ENCODE assay signal across 20 cellular contexts in genomic region chr21:29777155-29777554, GRCh38.
DNase-seq lines count a peak whose midpoint lies in the region; ATAC-seq, FAIRE-seq and TF ChIP-seq lines count a peak whose summit lies in the region.
"Had no signal": no experiment of that assay in that cellular context is flagged by ENCODE, and none has a peak within 500 bp of the region (broad histone marks: within the 10 kb centered on the region; RNA-seq: fewer than 3 reads in every experiment).

No MANE protein-coding gene starts in this region.

- H3K4me2 ChIP-seq in K562 (ENCODE audit: insufficient read depth, low read length): no peak overlapping the region

- H4K20me1 ChIP-seq in K562 (replicated peaks; ENCODE audit: control insufficient read depth, insufficient read depth, low read length): no peaks in the 10 kb centered on the region

- CTCF ChIA-PET in K562 (lab: Yijun Ruan, JAX; ENCODE audit: low intra/inter-chr PET ratio): no interaction called here

- intact Hi-C loops in K562 (cut with micrococcal nuclease): no loop called here

- H3K4me3 ChIP-seq in K562: no peak overlapping the region
- H3K4me3 ChIP-seq: GM23248 had no signal

- peak overlapping the region; percentile 66; the same call in 1 of the 2 replicates for H2AFZ ChIP-seq in K562 (ENCODE audit: low read depth, low read length)
- H2AFZ ChIP-seq: GM23248 had no signal

- no peak for ATAC-seq in K562
- peak; percentile 69 for ATAC-seq in left lobe of liver
- ATAC-seq in GM21515 (IDR thresholded peaks at IDR 0.05; ENCODE audit: unreplicated experiment): no peak
- ATAC-seq: CD8-positive, alpha-beta T cell had no signal

- no peak for TF ChIP-seq EP300 in K562 (IDR thresholded peaks at IDR 0.05; ENCODE audit: low read length)

- no peak for TF ChIP-seq CTCF in K562 (IDR thresholded peaks at IDR 0.05 in 2 of 3, conservative IDR thresholded peaks at IDR 0.05 in 1 of 3; ENCODE audit: insufficient read depth in 2 of 3, low read depth in 1 of 3, low read length in 3 of 3)

- TF ChIP-seq POLR2A in K562 (conservative IDR thresholded peaks at IDR 0.05): no peak

- WGBS in K562 (ENCODE audit: insufficient coverage, low coverage, missing lambda C conversion rate): 71% methylated on average over 2 of the region's 2 CpGs

- no peak for FAIRE-seq in K562 (lab: Jason Lieb, UNC)
- FAIRE-seq: D721Med, G401.6, GM12892, H1 had no signal

- no peaks in the 10 kb centered on the region for H3K9me3 ChIP-seq in K562 (replicated peaks; ENCODE audit: control insufficient read depth, insufficient read depth, low read depth, low read length)
- H3K9me3 ChIP-seq: Caco-2 had no signal

- no peaks in the 10 kb centered on the region; a peak in 1 of 5 replicates for H3K4me1 ChIP-seq in K562 (replicated peaks in 1 of 2; ENCODE audit: control insufficient read depth in 2 of 2, insufficient read depth in 2 of 2, low read length in 2 of 2)
- H3K4me1 ChIP-seq: Caco-2 had no signal

- H3K27ac ChIP-seq in K562 (ENCODE audit: extremely low read depth, low read depth, low read length): no peak overlapping the region
- H3K27ac ChIP-seq: C4-2B, GM23248 had no signal

- no TSS peak for BruUV-seq in K562 (replicated peaks; lab: Mats Ljungman, UMichigan)

- H3K36me3 ChIP-seq in K562 (ENCODE audit: control insufficient read depth, insufficient read depth, low read length): no peaks in the 10 kb centered on the region

- no peak overlapping the region for H3K9ac ChIP-seq in K562 (ENCODE audit: insufficient read depth in 1 of 2, low read depth in 2 of 2, low read length in 2 of 2)
- H3K9ac ChIP-seq: GM23248 had no signal

- DNase-seq in HuH-7 (ENCODE audit: low spot score) (peak; percentile 47), K562 (ENCODE audit: extremely low read depth in 1 of 4, low spot score in 3 of 4) (no peak), left lobe of liver (ENCODE audit: low spot score) (no peak), renal cortical epithelial cell (ENCODE audit: low read depth) (peak; percentile 38), SIG-M5 treated with dmso at 0.1 percent for 504 hours (lab: John Stamatoyannopoulos, UW; ENCODE audit: unreplicated experiment) (no peak), NCI-H1436 treated with DMSO at 0.1 percent for 48 hours (lab: John Stamatoyannopoulos, UW) (no peak)
- DNase-seq: Caco-2; CD4-positive, CD25-positive, alpha-beta regulatory T cell; CD8-positive, alpha-beta T cell; DMS 273 treated with DMSO at 0.1 percent for 48 hours; DND-41; GM23248; H7; HCEC 1CT had no signal

- in situ Hi-C loops in K562 (cut with MboI): no loop called here

- POLR2A ChIA-PET in K562 (lab: Yijun Ruan, JAX): no interaction called here

- H3K9me1 ChIP-seq in K562 (ENCODE audit: control insufficient read depth, insufficient read depth, low read length): no peaks in the 10 kb centered on the region

- no peaks in the 10 kb centered on the region for H3K79me2 ChIP-seq in K562 (ENCODE audit: control insufficient read depth, insufficient read depth, low read length)

- H3K27me3 ChIP-seq in K562 (ENCODE audit: control insufficient read depth in 2 of 2, insufficient read depth in 2 of 2, low read length in 2 of 2): no peaks in the 10 kb centered on the region

- TF ChIP-seq RAD21 in K562 (CRISPR knock-in tag; conservative IDR thresholded peaks at IDR 0.05 in 1 of 2, IDR thresholded peaks at IDR 0.05 in 1 of 2): no peak

TF ChIP-seq in K562, 482 proteins besides CTCF, POLR2A, EP300 and RAD21:
- no peak for TF ChIP-seq NELFE (IDR thresholded peaks at IDR 0.05; ENCODE audit: insufficient read depth, insufficient read length)
- TF ChIP-seq ATF3 (IDR thresholded peaks at IDR 0.05): no peak
- no peak for TF ChIP-seq ATF3 (CRISPR knock-in tag; conservative IDR thresholded peaks at IDR 0.05)
- TF ChIP-seq MXI1 (IDR thresholded peaks at IDR 0.05; ENCODE audit: low read depth, low read length): no peak
- no peak for TF ChIP-seq BMI1 (IDR thresholded peaks at IDR 0.05; ENCODE audit: low read length)
- TF ChIP-seq HNRNPL (IDR thresholded peaks at IDR 0.05; ENCODE audit: low read depth, low read length): no peak

Comparison
In these comparisons a context has a peak if more than half of its experiments do, and no peak if none do; other contexts are left out.
1. DNase-seq: peak in HuH-7 (single experiment) and renal cortical epithelial cell (single experiment); none in K562 (0 of 4), left lobe of liver (single experiment), SIG-M5 treated with dmso at 0.1 percent for 504 hours (single experiment) and NCI-H1436 treated with DMSO at 0.1 percent for 48 hours (single experiment).